Comparison of ENCODE assay signal across 9 cellular contexts in the genomic region with DNA sequence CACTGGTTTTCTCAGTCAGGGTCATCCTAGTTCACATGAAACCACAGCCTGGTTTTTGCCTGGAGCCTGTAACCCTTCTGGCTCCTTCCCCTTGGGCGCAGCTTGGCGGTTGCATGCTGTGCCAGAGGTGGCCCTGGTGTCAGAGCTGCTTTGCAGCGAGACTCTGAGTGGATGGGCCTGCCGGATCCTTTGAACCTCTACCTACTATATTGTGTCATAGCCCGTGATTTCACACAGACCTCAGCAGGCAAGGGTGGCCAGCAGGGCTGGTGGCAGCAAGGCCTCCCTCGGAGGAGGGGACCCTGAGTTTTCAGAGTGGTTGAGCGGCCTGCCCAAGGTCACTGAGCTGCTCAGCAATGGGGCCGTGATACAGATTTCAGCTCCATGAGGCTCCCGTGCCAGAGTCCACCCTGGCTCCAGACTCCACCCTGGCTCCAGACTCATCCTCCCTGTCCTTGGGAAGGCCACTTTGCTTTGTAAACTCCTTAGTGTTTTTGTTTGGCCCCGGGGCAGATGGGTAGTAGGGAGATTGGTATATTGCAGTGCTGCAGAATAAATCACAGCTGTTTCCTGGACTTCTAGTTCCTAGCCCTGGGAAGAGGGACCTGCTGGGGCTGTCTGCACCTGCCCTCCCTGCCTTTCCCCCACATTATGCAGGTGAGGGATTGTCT. TPM values are rescaled to one million over a fixed set of nuclear protein-coding genes. Genes with fewer than 3 reads are reported as not detected.
DNase-seq lines count a peak whose midpoint lies in the region; ATAC-seq, FAIRE-seq and TF ChIP-seq lines count a peak whose summit lies in the region.
"Had no signal": no experiment of that assay in that cellular context is flagged by ENCODE, and none has a peak within 500 bp of the region (broad histone marks: within the 10 kb centered on the region; RNA-seq: fewer than 3 reads in every experiment).

No MANE protein-coding gene starts in this region.

- H3F3A ChIP-seq in PC-3 (ENCODE audit: low read length, unreplicated experiment): peaks cover 4% of the 10 kb centered on the region

- DNase-seq in GM12891 (ENCODE audit: insufficient read length, low spot score) (no peak), PC-3 (no peak), heart left ventricle (peak in 2 of 5 donors; percentile 47 to 63), LoVo (ENCODE audit: low spot score) (no peak), superior temporal gyrus (ENCODE audit: extremely low spot score) (no peak), GM20000 (ENCODE audit: low spot score) (no peak), amniotic stem cell (lab: John Stamatoyannopoulos, UW) (no peak)
- DNase-seq: activated naive CD4-positive, alpha-beta T cell treated with anti-CD3 and anti-CD28 coated beads for 36 hours had no signal

- TF ChIP-seq POLR2A in GM12891 (IDR thresholded peaks at IDR 0.05; ENCODE audit: low read depth, low read length): no peak
- no peak for TF ChIP-seq POLR2A in heart left ventricle (IDR thresholded peaks at IDR 0.05)

- H3K9ac ChIP-seq in PC-3 (ENCODE audit: low read length) (no peak overlapping the region), skeletal muscle satellite cell (ENCODE audit: low read depth, low read length) (peak overlapping the region; percentile 6)

- peak; percentile 61 for FAIRE-seq in GM12891 (lab: Jason Lieb, UNC)

- CTCF ChIA-PET in PC-3 (lab: Charles Lee): no interaction called here

- H3K27ac ChIP-seq in PC-3 (ENCODE audit: low read length) (no peak overlapping the region), heart left ventricle (peak overlapping the region; percentile 13 to 86 (median 64))

- POLR2A ChIA-PET in PC-3 (lab: Charles Lee; ENCODE audit: unreplicated experiment): interaction anchor here (0.5 kb wide), 1 partner anchor 1060 kb away, joined by 9 read pairs; no protein-coding TSS in a partner anchor

- H3K27me3 ChIP-seq in PC-3 (ENCODE audit: low read length) (no peaks in the 10 kb centered on the region), heart left ventricle (no peaks in the 10 kb centered on the region), skeletal muscle satellite cell (ENCODE audit: control insufficient read depth, insufficient read depth, low read length) (no peaks in the 10 kb centered on the region)

- no peak overlapping the region for H3K4me3 ChIP-seq in PC-3 (ENCODE audit: low read length)
- peak overlapping the region in 2 of 12 donors; percentile 4 to 13 for H3K4me3 ChIP-seq in heart left ventricle
- H3K4me3 ChIP-seq in skeletal muscle satellite cell (ENCODE audit: low read length): peak overlapping the region; percentile 3

- peaks cover 97% of the 10 kb centered on the region for H4K20me1 ChIP-seq in PC-3 (ENCODE audit: low read length)

- no TSS peak for BruUV-seq in PC-3 (replicated peaks; lab: Mats Ljungman, UMichigan)

- H3K9me2 ChIP-seq in PC-3 (replicated peaks; ENCODE audit: low read length): no peaks in the 10 kb centered on the region

- WGBS in heart left ventricle, 4 donors: 38 to 46% (median 43%) methylated on average over 6 to 10 of the region's 10 CpGs

- H2AFZ ChIP-seq in PC-3 (ENCODE audit: low read length): no peak overlapping the region

- H3K79me2 ChIP-seq in PC-3 (ENCODE audit: low read length): peaks cover 99% of the 10 kb centered on the region

- H3K36me3 ChIP-seq in PC-3 (ENCODE audit: low read depth, low read length): peaks cover 88% of the 10 kb centered on the region
- peaks cover 0 to 6% (median 0%) of the 10 kb centered on the region in 9 donors for H3K36me3 ChIP-seq in heart left ventricle
- peaks cover 55% of the 10 kb centered on the region for H3K36me3 ChIP-seq in skeletal muscle satellite cell (ENCODE audit: insufficient read depth, low read length)

- TF ChIP-seq CTCF in PC-3 (conservative IDR thresholded peaks at IDR 0.05; ENCODE audit: low read depth, low read length) (no peak), heart left ventricle (IDR thresholded peaks at IDR 0.05) (no peak), GM20000 (IDR thresholded peaks at IDR 0.05; ENCODE audit: extremely low read depth, missing control alignments) (no peak)

- peaks cover 55% of the 10 kb centered on the region for H3K4me1 ChIP-seq in PC-3 (ENCODE audit: insufficient read depth, low read length)
- H3K4me1 ChIP-seq in heart left ventricle: peaks cover 30 to 100% (median 89%) of the 10 kb centered on the region in 12 donors
- peaks cover 87% of the 10 kb centered on the region for H3K4me1 ChIP-seq in skeletal muscle satellite cell (ENCODE audit: control insufficient read depth, insufficient read depth, low read length)

- ATAC-seq in PC-3 (no peak), heart left ventricle (peak; percentile 19 to 57 (median 36))

- intact Hi-C loops in PC-3 (cut with micrococcal nuclease) (no loop called here), heart left ventricle (cut with DNase I) (loop anchor here in 1 of 10 donors (10.0 kb wide), 1 partner anchor 63 kb away; no protein-coding TSS in a partner anchor)

- H3K4me2 ChIP-seq in PC-3 (ENCODE audit: low read length): peak overlapping the region; percentile 15; the same call in 1 of the 2 replicates
- peak overlapping the region; percentile 50 for H3K4me2 ChIP-seq in skeletal muscle satellite cell (ENCODE audit: low read length)

- H3K9me3 ChIP-seq in PC-3 (ENCODE audit: low read length) (no peaks in the 10 kb centered on the region), heart left ventricle (no peaks in the 10 kb centered on the region), skeletal muscle satellite cell (replicated peaks; ENCODE audit: low read length) (no peaks in the 10 kb centered on the region)

TF ChIP-seq in GM12891, 5 proteins besides CTCF, POLR2A, EP300 and RAD21:
- TF ChIP-seq POLR2AphosphoS5 (IDR thresholded peaks at IDR 0.05; ENCODE audit: low read depth, low read length) (no peak), TAF1 (IDR thresholded peaks at IDR 0.05; ENCODE audit: low read depth, low read length) (no peak), POU2F2 (IDR thresholded peaks at IDR 0.05; ENCODE audit: low read depth, low read length) (no peak), PAX5 (IDR thresholded peaks at IDR 0.05; ENCODE audit: insufficient read depth, low read length, severe bottlenecking) (no peak), SPI1 (IDR thresholded peaks at IDR 0.05; ENCODE audit: low read depth, low read length) (no peak)
TF ChIP-seq in GM12891: peak in this region for 0.

RNA-seq across cellular contexts. Expression of gene MPRIP, which starts 9.7 kb away (rescaled TPM):
- polyA plus RNA-seq in GM12891 (2012; ENCODE audit: low read depth, missing spikeins): 68.5 TPM
- total RNA-seq in PC-3 (2014; rRNA removed) (1,274 and 1,459 TPM in 2 replicates), heart left ventricle (100 to 1,000 TPM; 131 to 686 (median 343) TPM)
- polyA plus RNA-seq in heart left ventricle: 100 to 1,000 TPM; 237 to 476 TPM
- 86.2 and 103 TPM in 2 replicates for total RNA-seq in skeletal muscle satellite cell (2012; rRNA removed)
